ENCODE assay signal across 30 cellular contexts in the genomic region with DNA sequence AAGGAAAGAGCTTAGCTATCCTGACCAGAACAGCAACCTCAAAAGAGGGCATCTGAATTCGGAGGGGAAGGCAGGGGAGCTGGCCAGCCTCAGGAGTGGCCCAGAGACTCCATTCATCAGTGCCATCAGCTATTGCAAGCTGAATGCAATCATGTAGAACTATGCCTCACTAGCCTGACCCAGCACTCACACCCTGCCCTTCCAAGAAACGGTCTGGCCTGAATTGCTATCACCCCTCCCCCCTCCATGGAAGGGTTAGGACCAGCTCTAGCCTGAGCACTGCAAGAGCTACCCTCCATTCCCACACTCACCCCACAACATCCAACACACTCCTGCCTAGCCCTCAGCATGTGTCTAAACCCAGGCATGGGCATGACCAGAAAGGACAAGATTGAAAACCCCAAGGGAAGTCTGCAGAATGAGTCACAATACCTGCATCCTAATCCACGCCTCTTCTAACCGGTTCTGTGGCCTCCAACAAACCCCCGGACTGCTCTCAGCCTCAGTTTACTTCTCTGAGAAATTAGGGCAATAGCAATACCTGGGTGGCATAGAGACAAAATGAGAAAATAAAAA.
DNase-seq lines count a peak whose midpoint lies in the region; ATAC-seq, FAIRE-seq and TF ChIP-seq lines count a peak whose summit lies in the region.
"Had no signal": no experiment of that assay in that cellular context is flagged by ENCODE, and none has a peak within 500 bp of the region (broad histone marks: within the 10 kb centered on the region; RNA-seq: fewer than 3 reads in every experiment).

No MANE protein-coding gene starts in this region.

- peak; percentile 43 for ATAC-seq in HG02981 (IDR thresholded peaks at IDR 0.05; ENCODE audit: unreplicated experiment)
- no peak for ATAC-seq in GM18519 (IDR thresholded peaks at IDR 0.05; ENCODE audit: low FRiP score, unreplicated experiment)
- ATAC-seq: activated CD4-positive, CD25-positive, alpha-beta regulatory T cell treated with anti-CD3 and anti-CD28 coated beads, Interleukin-2, amount 50 U/mL, for 24 hours; activated T-helper 17 cell treated with anti-CD3 and anti-CD28 coated beads, Interleukin-2, amount 50 U/mL, for 72 hours had no signal

- H2AK5ac ChIP-seq in neuronal stem cell (ENCODE audit: low read depth, low read length), result no peak overlapping the region

- no peak overlapping the region for H3K4me3 ChIP-seq in epithelial cell of esophagus (ENCODE audit: low read length)
- peak overlapping the region in 1 of 2 donors; percentile 24 for H3K4me3 ChIP-seq in neuronal stem cell (ENCODE audit: low read length in 2 of 2)
- H3K4me3 ChIP-seq: HAP-1, smooth muscle cell, uterus had no signal

- no peak overlapping the region for H3K9ac ChIP-seq in neuronal stem cell (ENCODE audit: low read depth, low read length, poor library complexity)

- H3K27ac ChIP-seq in neuronal stem cell (replicated peaks; ENCODE audit: low read length), result no peak overlapping the region
- H3K27ac ChIP-seq: brain microvascular endothelial cell, uterus had no signal

- no peak for TF ChIP-seq POLR2A in GM12892 (IDR thresholded peaks at IDR 0.05; ENCODE audit: low read depth, low read length)

- H3K4me1 ChIP-seq in neuronal stem cell (ENCODE audit: control insufficient read depth in 2 of 2, insufficient read depth in 1 of 2, low read depth in 1 of 2, low read length in 2 of 2), result peaks cover 0 to 4% of the 10 kb centered on the region in 2 donors
- H3K4me1 ChIP-seq: uterus had no signal

- no peaks in the 10 kb centered on the region for H3K36me3 ChIP-seq in neuronal stem cell (replicated peaks in 1 of 2; ENCODE audit: control insufficient read depth in 2 of 2, insufficient read depth in 2 of 2, low read length in 2 of 2)
- H3K36me3 ChIP-seq: brain microvascular endothelial cell, HAP-1, uterus had no signal

- peak; percentile 36 for FAIRE-seq in GM12892 (lab: Jason Lieb, UNC)

- H2AFZ ChIP-seq in neuronal stem cell (ENCODE audit: low read length), result no peak overlapping the region

- no peaks in the 10 kb centered on the region for H3K79me1 ChIP-seq in neuronal stem cell (ENCODE audit: low read depth, low read length)

- no peak for TF ChIP-seq CTCF in epithelial cell of esophagus (IDR thresholded peaks at IDR 0.05; ENCODE audit: insufficient read depth, low read depth, low read length, missing control alignments)

- peak overlapping the region; percentile 22 for H3K23ac ChIP-seq in neuronal stem cell (ENCODE audit: low read depth, low read length, poor library complexity)

- no peak overlapping the region for H3K4me2 ChIP-seq in neuronal stem cell (ENCODE audit: insufficient read depth, low read length, poor library complexity, severe bottlenecking)
- H3K4me2 ChIP-seq: smooth muscle cell had no signal

- H3K18ac ChIP-seq in neuronal stem cell (ENCODE audit: low read length), result peak overlapping the region; percentile 1

- intact Hi-C loops in posterior cingulate gyrus (cut with DNase I), result no loop called here

- DNase-seq in GM12892 (ENCODE audit: insufficient read length) (no peak), epithelial cell of esophagus (ENCODE audit: low read depth) (peak; percentile 58), neuronal stem cell (ENCODE audit: low spot score) (no peak), HuH-7 (ENCODE audit: low spot score) (no peak), HK-2 (ENCODE audit: unreplicated experiment) (no peak), posterior cingulate gyrus (no peak)
- DNase-seq: activated CD4-positive, alpha-beta memory T cell treated with anti-CD3 and anti-CD28 coated beads for 36 hours; activated CD8-positive, alpha-beta memory T cell treated with anti-CD3 and anti-CD28 coated beads, Interleukin-2, amount 50 U/mL, for 4 hours; activated naive CD4-positive, alpha-beta T cell treated with anti-CD3 and anti-CD28 coated beads, Interleukin-2, amount 50 U/mL, for 16 hours; amniotic stem cell; brain microvascular endothelial cell; C1 segment of cervical spinal cord; Calu3; DMS79 treated with DMSO at 0.1 percent for 48 hours; GF-D8; KBM-7; left cardiac atrium; mesenchymal stem cell; NCI-H2029; NCI-H526; retina; stimulated activated CD4-positive, alpha-beta T cell treated with anti-CD3 and anti-CD28 coated beads, Interleukin-1b, Interleukin-23, amount 100 ng/mL, for 48 hours; T-helper 1 cell; uterus had no signal

- no CpG with 5 or more reads among the region's 5 CpGs for WGBS in neuronal stem cell (ENCODE audit: extremely low coverage in 2 of 2, insufficient read length in 2 of 2, insufficient replicate concordance in 1 of 2), 2 donors

- H2BK5ac ChIP-seq in neuronal stem cell (ENCODE audit: low read length), result no peak overlapping the region

- H3K27me3 ChIP-seq in neuronal stem cell (ENCODE audit: control insufficient read depth in 3 of 3, insufficient read depth in 3 of 3, low read depth in 1 of 3, low read length in 3 of 3), result no peaks in the 10 kb centered on the region
- H3K27me3 ChIP-seq: brain microvascular endothelial cell, uterus had no signal

- no peak overlapping the region for H2BK120ac ChIP-seq in neuronal stem cell (ENCODE audit: low read depth, low read length)

- H3K14ac ChIP-seq in neuronal stem cell (ENCODE audit: low read length), result no peak overlapping the region

- H3K4ac ChIP-seq in neuronal stem cell (ENCODE audit: low read length), result no peak overlapping the region

- no peaks in the 10 kb centered on the region for H3K9me3 ChIP-seq in neuronal stem cell (replicated peaks in 1 of 2; ENCODE audit: control insufficient read depth in 2 of 2, insufficient read depth in 1 of 2, low read depth in 1 of 2, low read length in 2 of 2)
- H3K9me3 ChIP-seq: HAP-1, uterus had no signal

- no peak overlapping the region for H2BK12ac ChIP-seq in neuronal stem cell (ENCODE audit: low read length)

- H4K91ac ChIP-seq in neuronal stem cell (ENCODE audit: low read depth, low read length, poor library complexity), result no peak overlapping the region

- H4K8ac ChIP-seq in neuronal stem cell (ENCODE audit: low read depth, low read length), result no peak overlapping the region

- H2BK15ac ChIP-seq in neuronal stem cell (ENCODE audit: low read length), result no peak overlapping the region
